1 cellular context compared by ENCODE assay signal in genomic region chr1:26279598-26280332, GRCh38.
TF ChIP-seq lines count a peak whose summit lies in the region.

Gene SH3BGRL3 (plus strand): TSS chr1:26280086. CDS start chr1:26280156, 70 bp downstream.

TF ChIP-seq in K562, 482 proteins besides CTCF, POLR2A, EP300 and RAD21 (continued from another document and continues in another):
- TF ChIP-seq PCBP1 (IDR thresholded peaks at IDR 0.05; ENCODE audit: low read depth, low read length, poor library complexity, severe bottlenecking) (peak; percentile 94), ZNF584 (CRISPR knock-in tag; IDR thresholded peaks at IDR 0.05; ENCODE audit: low read depth) (0 out of 2 replicates have a peak, but pooled peaks have one; percentile 16), ELF1 (tag; IDR thresholded peaks at IDR 0.05) (peak; percentile 20; the same call in 1 of the 2 replicates), POLR2B (IDR thresholded peaks at IDR 0.05; ENCODE audit: low read depth, partially characterized antibody) (peak; percentile 81), SIN3A (IDR thresholded peaks at IDR 0.05; ENCODE audit: borderline replicate concordance in 2 of 2, control insufficient read depth in 1 of 2, low read depth in 2 of 2, low read length in 2 of 2) (peak in 1 of 2 experiments; percentile 90; a peak in 1 of 4 replicates), ZNF263 (CRISPR knock-in tag; IDR thresholded peaks at IDR 0.05; ENCODE audit: borderline replicate concordance) (peak; percentile 47; the same call in 1 of the 2 replicates), ZNF395 (CRISPR knock-in tag; IDR thresholded peaks at IDR 0.05) (peak; percentile 76; the same call in 1 of the 2 replicates), BRD4 (IDR thresholded peaks at IDR 0.05) (0 out of 2 replicates have a peak, but pooled peaks have one; percentile 27), ARID4B (CRISPR knock-in tag; IDR thresholded peaks at IDR 0.05) (peak; percentile 81), ZNF785 (CRISPR knock-in tag; IDR thresholded peaks at IDR 0.05) (peak; percentile 82), NCOR1 (IDR thresholded peaks at IDR 0.05) (peak; percentile 5; the same call in 1 of the 2 replicates), ESRRA (IDR thresholded peaks at IDR 0.05; ENCODE audit: borderline replicate concordance, low read depth) (no peak), RBM14 (IDR thresholded peaks at IDR 0.05; ENCODE audit: borderline replicate concordance, insufficient read depth, low read depth, low read length) (0 out of 2 replicates have a peak, but pooled peaks have one; percentile 47), ZBTB7A (IDR thresholded peaks at IDR 0.05; ENCODE audit: borderline replicate concordance, control insufficient read depth, low read depth, low read length) (peak; percentile 84; the same call in 1 of the 2 replicates), CREB3L1 (IDR thresholded peaks at IDR 0.05; ENCODE audit: borderline replicate concordance, low read depth) (peak; percentile 48; the same call in 1 of the 2 replicates), EP400 (IDR thresholded peaks at IDR 0.05) (peak; percentile 63; the same call in 1 of the 2 replicates), ZNF232 (CRISPR knock-in tag; IDR thresholded peaks at IDR 0.05) (0 out of 2 replicates have a peak, but pooled peaks have one; percentile 69), HMG20A (CRISPR knock-in tag; conservative IDR thresholded peaks at IDR 0.05) (no peak), ZMIZ1 (IDR thresholded peaks at IDR 0.05; ENCODE audit: low read depth in 2 of 2, low read length in 2 of 2) (0 out of 4 replicates have a peak, but pooled peaks of 1 of the 2 experiments have one; percentile 44), ZNF282 (CRISPR knock-in tag; IDR thresholded peaks at IDR 0.05) (peak; percentile 83; the same call in 1 of the 2 replicates), ZNF609 (CRISPR knock-in tag; IDR thresholded peaks at IDR 0.05; ENCODE audit: borderline replicate concordance) (peak; percentile 49; the same call in 1 of the 2 replicates), VEZF1 (CRISPR knock-in tag; IDR thresholded peaks at IDR 0.05) (peak; percentile 78), CREB3 (tag; conservative IDR thresholded peaks at IDR 0.05; ENCODE audit: low read depth) (0 out of 2 replicates have a peak, but pooled peaks have one; percentile 15), AFF1 (IDR thresholded peaks at IDR 0.05; ENCODE audit: low read depth in 1 of 2, partially characterized antibody in 2 of 2) (peak in 1 of 2 experiments; percentile 44), ZNF764 (CRISPR knock-in tag; IDR thresholded peaks at IDR 0.05; ENCODE audit: low read depth) (peak; percentile 97), KDM4B (IDR thresholded peaks at IDR 0.05; ENCODE audit: borderline replicate concordance in 2 of 2, low read depth in 1 of 2) (0 out of 4 replicates have a peak, but pooled peaks of 1 of the 2 experiments have one; percentile 25)
